1 cellular context compared by ENCODE assay signal in the genomic region with DNA sequence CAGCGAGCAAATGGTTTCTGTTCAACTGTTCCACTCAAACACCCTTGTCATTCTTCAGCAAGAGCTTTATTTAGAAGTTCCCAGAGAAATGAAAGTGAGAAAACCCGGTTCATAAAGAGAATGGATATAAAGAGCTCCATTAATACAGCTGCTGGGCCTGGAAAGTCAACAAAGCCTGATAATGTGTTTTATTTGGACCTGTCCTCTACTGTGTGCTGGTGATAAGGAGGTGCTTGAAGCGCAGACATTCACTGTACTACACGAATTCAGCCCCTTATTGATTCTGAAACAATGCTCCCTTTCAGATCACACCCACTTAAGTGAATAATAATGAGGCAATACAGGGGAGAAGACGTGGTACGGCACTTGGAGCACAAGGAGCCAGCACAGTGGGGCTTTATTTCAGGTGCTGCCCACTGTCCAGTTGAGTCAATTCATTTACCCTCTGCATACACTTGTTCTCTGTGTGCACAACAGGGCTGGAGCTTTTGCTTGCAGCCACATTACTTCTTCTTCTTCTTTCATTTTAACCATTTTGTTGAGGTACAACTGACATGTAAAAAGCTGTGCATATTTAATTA.
TF ChIP-seq lines count a peak whose summit lies in the region.

No MANE protein-coding gene starts in this region.

TF ChIP-seq in HepG2, 621 proteins besides CTCF, POLR2A, EP300 and RAD21 (continued from another document):
- TF ChIP-seq HNRNPK (IDR thresholded peaks at IDR 0.05; ENCODE audit: low read depth, low read length, poor library complexity, severe bottlenecking) (no peak), FOXM1 (CRISPR knock-in tag; IDR thresholded peaks at IDR 0.05) (no peak), AHR (CRISPR knock-in tag; IDR thresholded peaks at IDR 0.05) (no peak), GPN1 (CRISPR knock-in tag; IDR thresholded peaks at IDR 0.05; ENCODE audit: borderline replicate concordance) (no peak), KDM5B (CRISPR knock-in tag; IDR thresholded peaks at IDR 0.05; ENCODE audit: borderline replicate concordance) (no peak), JUND (CRISPR knock-in tag; IDR thresholded peaks at IDR 0.05) (no peak), ELF1 (CRISPR knock-in tag; IDR thresholded peaks at IDR 0.05) (no peak), ATF3 (CRISPR knock-in tag; IDR thresholded peaks at IDR 0.05) (no peak), CCAR2 (optimal IDR thresholded peaks at IDR 0.05; ENCODE audit: low read depth, low read length) (no peak), GATAD1 (CRISPR knock-in tag; IDR thresholded peaks at IDR 0.05) (no peak), NKX3-1 (CRISPR knock-in tag; IDR thresholded peaks at IDR 0.05) (no peak), YEATS2 (CRISPR knock-in tag; IDR thresholded peaks at IDR 0.05; ENCODE audit: borderline replicate concordance) (no peak)
- TF ChIP-seq, protein P1, sequence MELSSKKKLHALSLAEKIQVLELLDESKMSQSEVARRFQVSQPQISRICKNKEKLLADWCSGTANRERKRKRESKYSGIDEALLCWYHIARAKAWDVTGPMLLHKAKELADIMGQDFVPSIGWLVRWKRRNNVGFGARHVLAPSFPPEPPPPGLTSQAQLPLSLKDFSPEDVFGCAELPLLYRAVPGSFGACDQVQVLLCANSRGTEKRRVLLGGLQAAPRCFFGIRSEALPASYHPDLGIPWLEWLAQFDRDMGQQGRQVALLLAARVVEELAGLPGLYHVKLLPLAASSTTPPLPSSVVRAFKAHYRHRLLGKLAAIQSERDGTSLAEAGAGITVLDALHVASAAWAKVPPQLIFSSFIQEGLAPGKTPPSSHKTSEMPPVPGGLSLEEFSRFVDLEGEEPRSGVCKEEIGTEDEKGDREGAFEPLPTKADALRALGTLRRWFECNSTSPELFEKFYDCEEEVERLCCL (CRISPR knock-in tag; IDR thresholded peaks at IDR 0.05; ENCODE audit: borderline replicate concordance) = no peak
- TF ChIP-seq, protein P2, sequence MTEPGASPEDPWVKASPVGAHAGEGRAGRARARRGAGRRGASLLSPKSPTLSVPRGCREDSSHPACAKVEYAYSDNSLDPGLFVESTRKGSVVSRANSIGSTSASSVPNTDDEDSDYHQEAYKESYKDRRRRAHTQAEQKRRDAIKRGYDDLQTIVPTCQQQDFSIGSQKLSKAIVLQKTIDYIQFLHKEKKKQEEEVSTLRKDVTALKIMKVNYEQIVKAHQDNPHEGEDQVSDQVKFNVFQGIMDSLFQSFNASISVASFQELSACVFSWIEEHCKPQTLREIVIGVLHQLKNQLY (CRISPR knock-in tag; IDR thresholded peaks at IDR 0.05) = no peak
